19 cellular contexts compared by ENCODE assay signal in the genomic region with DNA sequence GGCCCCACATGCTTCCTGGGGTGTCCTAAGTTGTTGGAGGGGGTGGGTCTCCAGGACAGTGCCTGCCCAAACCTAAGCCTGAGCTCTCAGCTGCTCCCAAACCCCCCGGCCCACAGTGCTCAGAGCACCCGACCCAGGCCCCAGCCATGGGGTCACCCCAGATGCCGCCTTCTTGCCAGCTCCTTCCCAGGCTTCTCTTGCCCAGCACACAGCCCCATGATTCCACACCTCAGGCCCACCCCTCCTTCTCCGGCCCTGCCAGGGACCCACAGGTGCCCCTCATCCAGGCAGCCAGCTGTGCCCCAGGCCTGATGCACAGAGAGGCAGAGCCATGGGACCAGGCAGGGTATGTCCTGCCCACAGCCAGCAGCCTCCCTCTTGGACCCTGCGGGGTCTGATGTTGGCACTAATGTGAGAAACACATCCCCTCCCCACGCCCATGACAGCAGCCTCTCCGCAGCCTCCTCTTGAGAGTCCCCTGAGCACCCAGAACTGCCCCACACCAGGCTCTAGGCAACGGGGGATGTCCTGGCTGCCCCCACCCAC. TPM values are rescaled to one million over a fixed set of nuclear protein-coding genes. Genes with fewer than 3 reads are reported as not detected.
DNase-seq lines count a peak whose midpoint lies in the region; ATAC-seq and TF ChIP-seq lines count a peak whose summit lies in the region.
"Had no signal": no experiment of that assay in that cellular context is flagged by ENCODE, and none has a peak within 500 bp of the region (broad histone marks: within the 10 kb centered on the region; RNA-seq: fewer than 3 reads in every experiment).

No MANE protein-coding gene starts in this region.

- peak; percentile 59 for DNase-seq in Right ventricle myocardium inferior (ENCODE audit: missing footprints)
- no peak for DNase-seq in left ventricle myocardium superior
- DNase-seq in ecto neural progenitor cell (ENCODE audit: low spot score) = peak; percentile 41
- no peak for DNase-seq in neural progenitor cell (ENCODE audit: low spot score)
- no peak for DNase-seq in transverse colon
- DNase-seq in NCI-H510A treated with DMSO at 0.1 percent for 48 hours (lab: John Stamatoyannopoulos, UW) = no peak
- DNase-seq in superior temporal gyrus (ENCODE audit: extremely low spot score) = no peak
- DNase-seq in DMS79 treated with DMSO at 0.1 percent for 48 hours (lab: John Stamatoyannopoulos, UW) = no peak
- DNase-seq: activated naive CD8-positive, alpha-beta T cell treated with anti-CD3 and anti-CD28 coated beads for 36 hours; COR-L47; lower lobe of right lung; MG63; NCI-H1694 treated with DMSO at 0.1 percent for 48 hours; PC-3; SW 1271 had no signal

- peaks cover 2% of the 10 kb centered on the region for H3K9me3 Mint-ChIP-seq in neural progenitor cell
- H3K9me3 Mint-ChIP-seq: activated naive CD8-positive, alpha-beta T cell treated with anti-CD3 and anti-CD28 coated beads for 36 hours; stimulated activated effector memory CD8-positive, alpha-beta T cell treated with anti-CD3 and anti-CD28 coated beads, Interleukin-12 subunit alpha, Interleukin-12 subunit beta, amount 100 ng/mL, for 72 hours had no signal

- no peak overlapping the region for H3K4me2 ChIP-seq in neural progenitor cell

- 79% methylated on average over 8 of the region's 8 CpGs; no CpG with 5 or more reads in 1 of the 2 donors for WGBS in transverse colon (ENCODE audit: low coverage in 1 of 2), 2 donors

- H3K36me3 Mint-ChIP-seq in neural progenitor cell = peaks cover 2% of the 10 kb centered on the region
- H3K36me3 Mint-ChIP-seq: activated naive CD8-positive, alpha-beta T cell treated with anti-CD3 and anti-CD28 coated beads for 36 hours; stimulated activated effector memory CD8-positive, alpha-beta T cell treated with anti-CD3 and anti-CD28 coated beads, Interleukin-12 subunit alpha, Interleukin-12 subunit beta, amount 100 ng/mL, for 72 hours had no signal

- ATAC-seq in Right ventricle myocardium inferior (no peak), left ventricle myocardium superior (no peak)
- ATAC-seq: HCT116; lower lobe of right lung; PC-3; stimulated activated effector memory CD8-positive, alpha-beta T cell treated with anti-CD3 and anti-CD28 coated beads, Interleukin-12 subunit alpha, Interleukin-12 subunit beta, amount 100 ng/mL, for 72 hours had no signal

- H3K27me3 ChIP-seq in neural progenitor cell = peaks cover 8% of the 10 kb centered on the region
- peaks cover 10% of the 10 kb centered on the region for H3K27me3 ChIP-seq in transverse colon
- H3K27me3 ChIP-seq: breast epithelium, MG63 had no signal

- no peak overlapping the region for H3K27ac ChIP-seq in neural progenitor cell
- peak overlapping the region; percentile 65 to 94 (median 87) for H3K27ac ChIP-seq in transverse colon
- H3K27ac ChIP-seq: breast epithelium, lower lobe of right lung, skin epidermis had no signal

- TF ChIP-seq CTCF in neural progenitor cell (IDR thresholded peaks at IDR 0.05) = no peak
- TF ChIP-seq CTCF in transverse colon (IDR thresholded peaks at IDR 0.05) = no peak

- TF ChIP-seq EP300 in transverse colon (IDR thresholded peaks at IDR 0.05; ENCODE audit: low read depth) = no peak

- H3K36me3 ChIP-seq in neural progenitor cell (no peaks in the 10 kb centered on the region), transverse colon (no peaks in the 10 kb centered on the region)
- H3K36me3 ChIP-seq: breast epithelium, lower lobe of right lung had no signal

- intact Hi-C loops in Right ventricle myocardium inferior (cut with DNase I) = no loop called here
- intact Hi-C loops in left ventricle myocardium superior (cut with micrococcal nuclease) = loop anchor here (10.0 kb wide), 1 partner anchor 458 kb away; no protein-coding TSS in a partner anchor
- intact Hi-C loops in transverse colon (cut with DNase I; ENCODE audit: low total_unique reads) = loop anchor here (10.0 kb wide), 1 partner anchor 58 kb away; no protein-coding TSS in a partner anchor

- H3K9me3 ChIP-seq in neural progenitor cell (ENCODE audit: low read depth) (no peaks in the 10 kb centered on the region), transverse colon (no peaks in the 10 kb centered on the region)
- H3K9me3 ChIP-seq: breast epithelium, lower lobe of right lung, MG63 had no signal

- H3F3A ChIP-seq in neural progenitor cell (ENCODE audit: low read depth) = peaks cover 7% of the 10 kb centered on the region

- H3K4me3 ChIP-seq in neural progenitor cell (no peak overlapping the region), transverse colon (no peak overlapping the region)
- H3K4me3 ChIP-seq: breast epithelium, lower lobe of right lung, MG63, skin epidermis had no signal

- in situ Hi-C loops in transverse colon (cut with MboI; ENCODE audit: low pct_ligation_motif_present in 1 of 4, low pct_unique_long_range_greater_than_20kb in 1 of 4, low sequenced_read_pairs in 3 of 4) = loop anchor here in 1 of 4 donors (25.0 kb wide), 1 partner anchor 180 kb away; no protein-coding TSS in a partner anchor

- no peak overlapping the region for H3K4me3 Mint-ChIP-seq in neural progenitor cell
- H3K4me3 Mint-ChIP-seq: activated naive CD8-positive, alpha-beta T cell treated with anti-CD3 and anti-CD28 coated beads for 36 hours; stimulated activated effector memory CD8-positive, alpha-beta T cell treated with anti-CD3 and anti-CD28 coated beads, Interleukin-12 subunit alpha, Interleukin-12 subunit beta, amount 100 ng/mL, for 72 hours had no signal

- H3K27me3 Mint-ChIP-seq in neural progenitor cell (ENCODE audit: insufficient read depth, low read depth) = peaks cover 8% of the 10 kb centered on the region

- H3K27ac Mint-ChIP-seq in neural progenitor cell = peak overlapping the region; percentile 81
- H3K27ac Mint-ChIP-seq: activated naive CD8-positive, alpha-beta T cell treated with anti-CD3 and anti-CD28 coated beads for 36 hours; stimulated activated effector memory CD8-positive, alpha-beta T cell treated with anti-CD3 and anti-CD28 coated beads, Interleukin-12 subunit alpha, Interleukin-12 subunit beta, amount 100 ng/mL, for 72 hours had no signal

- H3K79me2 ChIP-seq in neural progenitor cell (ENCODE audit: low read depth) = no peaks in the 10 kb centered on the region

- H3K4me1 Mint-ChIP-seq in neural progenitor cell = peaks cover 24% of the 10 kb centered on the region

- no peak overlapping the region for H2AFZ ChIP-seq in neural progenitor cell (replicated peaks)

- H3K4me1 ChIP-seq in neural progenitor cell (peaks cover 5% of the 10 kb centered on the region), transverse colon (peaks cover 22 to 54% (median 31%) of the 10 kb centered on the region in 4 donors)

- H4K20me1 ChIP-seq in neural progenitor cell (ENCODE audit: low read depth) = peaks cover 14% of the 10 kb centered on the region

- no peak for TF ChIP-seq POLR2A in transverse colon (IDR thresholded peaks at IDR 0.05)

- no peak overlapping the region for H3K9ac ChIP-seq in neural progenitor cell

RNA-seq across cellular contexts. Expression of a gene that starts 4.9 kb away (rescaled TPM):
- total RNA-seq in Right ventricle myocardium inferior (0.73 TPM), left ventricle myocardium superior (2.5 TPM), neural progenitor cell (ENCODE audit: low replicate concordance) (1.4 and 2.7 TPM in 2 replicates), transverse colon (1 to 10 TPM; 1.2 to 4.0 (median 1.8) TPM)
- total RNA-seq: activated naive CD8-positive, alpha-beta T cell treated with anti-CD3 and anti-CD28 coated beads for 36 hours had no signal

Comparison
In these comparisons a context has a peak if more than half of its experiments do, and no peak if none do; other contexts are left out.
1. DNase-seq: peak in Right ventricle myocardium inferior (single experiment) and ecto neural progenitor cell (single experiment); none in left ventricle myocardium superior (single experiment), neural progenitor cell (single experiment), transverse colon (single experiment), NCI-H510A treated with DMSO at 0.1 percent for 48 hours (single experiment), superior temporal gyrus (single experiment) and DMS79 treated with DMSO at 0.1 percent for 48 hours (single experiment).